Comparison of ENCODE assay signal across 25 cellular contexts in the genomic region with DNA sequence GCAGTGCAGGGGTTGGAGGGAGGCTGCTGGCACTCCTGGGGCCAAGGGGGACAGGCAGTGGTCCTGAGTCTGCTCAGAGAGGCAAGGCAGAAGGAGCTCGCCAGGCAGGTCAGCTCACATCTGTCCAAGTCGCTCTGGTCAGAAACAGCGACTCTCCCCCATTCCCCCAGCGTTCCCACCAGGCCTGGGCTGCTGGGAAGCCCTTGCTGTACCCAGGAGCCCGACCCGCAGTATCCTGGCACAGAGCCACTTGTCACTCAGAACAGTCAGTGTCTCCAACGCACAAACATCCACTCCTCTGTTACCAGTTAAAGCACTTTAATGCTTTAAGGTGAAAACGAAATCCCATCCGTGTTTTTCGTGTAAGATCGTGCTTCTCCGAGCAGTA. TPM values are rescaled to one million over a fixed set of nuclear protein-coding genes. Genes with fewer than 3 reads are reported as not detected.
"Had no signal": no experiment of that assay in that cellular context is flagged by ENCODE, and none has a peak within 500 bp of the region (broad histone marks: within the 10 kb centered on the region; RNA-seq: fewer than 3 reads in every experiment).

No MANE protein-coding gene starts in this region.

- DNase-seq: activated B cell treated with CpG ODN at 0.5 μM for 24 hours; activated CD4-positive, alpha-beta memory T cell treated with anti-CD3 and anti-CD28 coated beads for 36 hours; activated CD4-positive, alpha-beta T cell treated with anti-CD3 and anti-CD28 coated beads for 4 hours; activated naive CD4-positive, alpha-beta T cell treated with Interleukin-2 at 50 U/mL for 16 hours; activated naive CD8-positive, alpha-beta T cell treated with anti-CD3 and anti-CD28 coated beads for 36 hours; activated T-cell treated with anti-CD3 and anti-CD28 coated beads, Interleukin-2, amount 50 U/mL, for 48 hours; endodermal cell; esophagus squamous epithelium; gastrocnemius medialis; naive thymus-derived CD8-positive, alpha-beta T cell; right lobe of liver; stimulated activated CD4-positive, alpha-beta T cell treated with anti-CD3 and anti-CD28 coated beads, Interleukin-2, amount 100 ng/mL, for 48 hours; stimulated activated CD8-positive, alpha-beta memory T cell treated with anti-CD3 and anti-CD28 coated beads, Interleukin-4, amount 100 ng/mL, for 48 hours; stimulated activated naive B cell treated with anti-CD40 and anti-IgM and Interleukin-4, amounts not matched to agents 10 μg/mL and 1 μg/mL and 100 μg/mL, for 72 hours; T1000 had no signal

- H3K4me3 ChIP-seq: breast epithelium, coronary artery, esophagus squamous epithelium, gastrocnemius medialis, lung, ovary, prostate gland, right lobe of liver, smooth muscle cell, vagina had no signal

- H3K4me1 ChIP-seq: breast epithelium, esophagus squamous epithelium, prostate gland, vagina had no signal

- H3K9me3 ChIP-seq: breast epithelium, esophagus squamous epithelium, gastrocnemius medialis, ovary, prostate gland, right lobe of liver, vagina had no signal

- FAIRE-seq: astrocyte, islet of Langerhans had no signal

- H3K4me2 ChIP-seq: smooth muscle cell had no signal

- H3K27ac ChIP-seq: breast epithelium, coronary artery, esophagus squamous epithelium, gastrocnemius medialis, ovary, prostate gland, right lobe of liver, vagina had no signal

- ATAC-seq: gastrocnemius medialis; naive thymus-derived CD8-positive, alpha-beta T cell; right lobe of liver; stimulated activated naive B cell treated with anti-CD40 and anti-IgM and Interleukin-4, amounts not matched to agents 10 μg/mL and 1 μg/mL and 100 μg/mL, for 72 hours had no signal

- H3K36me3 ChIP-seq: ovary, prostate gland had no signal

- H3K27me3 ChIP-seq: gastrocnemius medialis, ovary, right lobe of liver, vagina had no signal

RNA-seq across cellular contexts. Expression of a gene that starts 16.6 kb away (rescaled TPM):
- total RNA-seq: activated B cell treated with CpG ODN at 0.5 μM for 24 hours; activated CD4-positive, alpha-beta memory T cell treated with anti-CD3 and anti-CD28 coated beads for 36 hours; activated naive CD8-positive, alpha-beta T cell treated with anti-CD3 and anti-CD28 coated beads for 36 hours; astrocyte; breast epithelium; endodermal cell; esophagus squamous epithelium; lung; naive thymus-derived CD8-positive, alpha-beta T cell; ovary; right lobe of liver; smooth muscle cell; temporal lobe; vagina had no signal
- polyA plus RNA-seq: lung; naive thymus-derived CD8-positive, alpha-beta T cell; smooth muscle cell had no signal

RNA-seq across cellular contexts. Expression of a gene that starts 36.9 kb away (rescaled TPM):
- total RNA-seq: temporal lobe, vagina had no signal
